ENCODE assay signal across 17 cellular contexts in genomic region chr4:56450342-56450741, GRCh38. TPM values are rescaled to one million over a fixed set of nuclear protein-coding genes. Genes with fewer than 3 reads are reported as not detected.
DNase-seq lines count a peak whose midpoint lies in the region; ATAC-seq lines count a peak whose summit lies in the region.
"Had no signal": no experiment of that assay in that cellular context is flagged by ENCODE, and none has a peak within 500 bp of the region (broad histone marks: within the 10 kb centered on the region; RNA-seq: fewer than 3 reads in every experiment).

No MANE protein-coding gene starts in this region.

- H3K4me2 ChIP-seq in GM23248 (ENCODE audit: unreplicated experiment): no peak overlapping the region
- H3K4me2 ChIP-seq: A549 had no signal

- H3K79me2 ChIP-seq in GM23248 (ENCODE audit: insufficient read depth): peaks cover 21% of the 10 kb centered on the region

- no peak overlapping the region for H3K27ac ChIP-seq in GM23248
- H3K27ac ChIP-seq: A549, C4-2B had no signal

- in situ Hi-C loops in GM23248 (cut with MboI): no loop called here

- H3K27me3 ChIP-seq in GM23248 (replicated peaks; ENCODE audit: insufficient read depth): no peaks in the 10 kb centered on the region
- H3K27me3 ChIP-seq: BE2C had no signal

- peaks cover 3% of the 10 kb centered on the region for H3K4me1 Mint-ChIP-seq in T-helper 17 cell
- H3K4me1 Mint-ChIP-seq: H9 had no signal

- 98 to 100% methylated on average over 1 of the region's 1 CpG for WGBS in GM23248 (ENCODE audit: low coverage in 1 of 2, low lambda C conversion rate in 2 of 2, missing lambda C conversion rate in 2 of 2), 2 experiments

- no peak overlapping the region for H3K27ac Mint-ChIP-seq in T-helper 17 cell
- H3K27ac Mint-ChIP-seq: CD4-positive, alpha-beta memory T cell; H9 had no signal

- H3F3A ChIP-seq in GM23248 (ENCODE audit: insufficient read depth): 0 out of 2 replicates have a peak, but pooled peaks cover 2% of the 10 kb centered on the region

- no peak for DNase-seq in T-helper 17 cell
- DNase-seq in SKM-1 (lab: John Stamatoyannopoulos, UW; ENCODE audit: unreplicated experiment): no peak
- DNase-seq in GM23248: no peak
- DNase-seq in iPS-NIHi7 (ENCODE audit: extremely low spot score): no peak
- DNase-seq: BE2C; CD4-positive, alpha-beta memory T cell; DMS79; GOT3; H9; Karpas-422 had no signal

- H3K9ac ChIP-seq in GM23248: no peak overlapping the region

- no peaks in the 10 kb centered on the region for H3K27me3 Mint-ChIP-seq in T-helper 17 cell
- H3K27me3 Mint-ChIP-seq: CD4-positive, alpha-beta memory T cell had no signal

- no peak overlapping the region for H2AFZ ChIP-seq in GM23248

- no peaks in the 10 kb centered on the region for H4K20me1 ChIP-seq in GM23248 (ENCODE audit: insufficient read depth)

- ATAC-seq in GM18867 (IDR thresholded peaks at IDR 0.05; ENCODE audit: unreplicated experiment) (peak; percentile 60), GM21576 (IDR thresholded peaks at IDR 0.05; ENCODE audit: unreplicated experiment) (peak; percentile 52), HG02852 (IDR thresholded peaks at IDR 0.05; ENCODE audit: unreplicated experiment) (peak; percentile 52), T-helper 17 cell (no peak)
- ATAC-seq: A549, K562 had no signal

- H3K4me3 Mint-ChIP-seq in T-helper 17 cell: no peak overlapping the region
- H3K4me3 Mint-ChIP-seq: H9 had no signal

- peaks cover 3% of the 10 kb centered on the region for H3K36me3 Mint-ChIP-seq in T-helper 17 cell (ENCODE audit: low read depth)

- H3K9me2 ChIP-seq in GM23248 (ENCODE audit: insufficient read depth): no peaks in the 10 kb centered on the region

- H3K4me3 ChIP-seq in GM23248: no peak overlapping the region
- H3K4me3 ChIP-seq: A549, K562 had no signal

- no peaks in the 10 kb centered on the region for H3K9me3 ChIP-seq in T-helper 17 cell (ENCODE audit: control insufficient read depth, low read length, poor library complexity, severe bottlenecking)
- no peaks in the 10 kb centered on the region for H3K9me3 ChIP-seq in GM23248 (ENCODE audit: low read depth)
- H3K9me3 ChIP-seq: A549, BE2C had no signal

- peaks cover 78% of the 10 kb centered on the region for H3K36me3 ChIP-seq in GM23248 (ENCODE audit: low read depth)

- no peaks in the 10 kb centered on the region for H3K4me1 ChIP-seq in GM23248 (ENCODE audit: insufficient read depth)
- H3K4me1 ChIP-seq: BE2C had no signal

RNA-seq across cellular contexts. Expression of gene PAICS, which starts 14.3 kb away (rescaled TPM):
- 10 to 100 TPM; 27.1 to 29.8 TPM for total RNA-seq in T-helper 17 cell
- 40.2 and 42.4 TPM in 2 replicates for total RNA-seq in GM23248 (2014; rRNA removed; shearing (Covaris generic))
- 80.2 and 82.2 TPM in 2 replicates for polyA plus RNA-seq in GM23248 (2016; fragmentation: Nextera tagmentation; extraction: Ambion mirVana)

RNA-seq across cellular contexts. Expression of gene PPAT, which starts 14.9 kb away (rescaled TPM):
- 1 to 10 TPM; 9.5 to 9.6 TPM for total RNA-seq in T-helper 17 cell
- 8.5 and 19.1 TPM in 2 replicates for total RNA-seq in GM23248 (2014; rRNA removed; shearing (Covaris generic))
- polyA plus RNA-seq in GM23248 (2016; fragmentation: Nextera tagmentation; extraction: Ambion mirVana): 8.0 and 8.6 TPM in 2 replicates

RNA-seq across cellular contexts. Expression of gene SRP72, which starts 17.1 kb away (rescaled TPM):
- 100 to 1,000 TPM; 110 to 133 TPM for total RNA-seq in T-helper 17 cell
- total RNA-seq in GM23248 (2014; rRNA removed; shearing (Covaris generic)): 64.7 and 70.0 TPM in 2 replicates
- polyA plus RNA-seq in GM23248 (2016; fragmentation: Nextera tagmentation; extraction: Ambion mirVana): 128 and 146 TPM in 2 replicates

RNA-seq across cellular contexts. Expression of gene ARL9, which starts 55.2 kb away (rescaled TPM):
- not detected for total RNA-seq in T-helper 17 cell
- total RNA-seq in GM23248 (2014; rRNA removed; shearing (Covaris generic)): not detected in 2 replicates
- polyA plus RNA-seq in GM23248 (2016; fragmentation: Nextera tagmentation; extraction: Ambion mirVana): 0.24 and 0.29 TPM in 2 replicates
- total RNA-seq: G401, H9 had no signal
